Comparison of ENCODE assay signal across 10 cellular contexts in genomic region chrX:36957425-36958328, GRCh38. TPM values are rescaled to one million over a fixed set of nuclear protein-coding genes. Genes with fewer than 3 reads are reported as not detected.
DNase-seq lines count a peak whose midpoint lies in the region; ATAC-seq and TF ChIP-seq lines count a peak whose summit lies in the region.
"Had no signal": no experiment of that assay in that cellular context is flagged by ENCODE, and none has a peak within 500 bp of the region (broad histone marks: within the 10 kb centered on the region; RNA-seq: fewer than 3 reads in every experiment).

No MANE protein-coding gene starts in this region.

- POLR2A ChIA-PET in AG04449 (lab: Yijun Ruan, JAX): no interaction called here

- no peaks in the 10 kb centered on the region for H3K36me3 Mint-ChIP-seq in neural crest cell (ENCODE audit: low read depth)

- peak overlapping the region; percentile 65 for H3K4me3 Mint-ChIP-seq in neural crest cell

- TF ChIP-seq CTCF in AG04449 (IDR thresholded peaks at IDR 0.05; ENCODE audit: insufficient read depth, low read length, missing control alignments) (no peak), neural crest cell (conservative IDR thresholded peaks at IDR 0.05) (peak; percentile 48)

- H3K4me3 ChIP-seq in AG04449 (ENCODE audit: low read depth, low read length): peak overlapping the region; percentile 18

- peaks cover 74% of the 10 kb centered on the region for H3K27me3 Mint-ChIP-seq in neural crest cell (ENCODE audit: low read depth)

- no peaks in the 10 kb centered on the region for H3K4me1 Mint-ChIP-seq in neural crest cell

- DNase-seq in AG04449 (ENCODE audit: low read depth, low spot score) (no peak), NCI-H510A (lab: John Stamatoyannopoulos, UW) (peak; percentile 27), neural crest cell (ENCODE audit: low read depth, low spot score) (peak; percentile 11), NOMO-1 treated with dmso at 0.1 percent for 144 hours (lab: John Stamatoyannopoulos, UW; ENCODE audit: unreplicated experiment) (no peak)
- DNase-seq in activated effector memory CD4-positive, alpha-beta T cell treated with Interleukin-2 at 50 U/mL for 16 hours: no peak
- DNase-seq in stimulated activated CD4-positive, alpha-beta T cell treated with anti-CD3 and anti-CD28 coated beads, Interleukin-15, amount 100 ng/mL, for 24 hours: no peak
- DNase-seq: activated CD8-positive, alpha-beta memory T cell treated with anti-CD3 and anti-CD28 coated beads for 24 hours; effector CD4-positive, alpha-beta T cell had no signal

- ATAC-seq in esophagus mucosa: peak; percentile 39
- no peak for ATAC-seq in GM18502 (IDR thresholded peaks at IDR 0.05; ENCODE audit: poor library complexity, unreplicated experiment)

- H3K9me3 Mint-ChIP-seq in neural crest cell: peaks cover 2% of the 10 kb centered on the region

- CTCF ChIA-PET in AG04449 (lab: Yijun Ruan, JAX): no interaction called here

- H3K27ac Mint-ChIP-seq in neural crest cell (ENCODE audit: unreplicated experiment): no peak overlapping the region

RNA-seq across cellular contexts. Expression of gene FAM47C, which starts 50.5 kb away (rescaled TPM):
- not detected for total RNA-seq in esophagus mucosa
- not detected in 2 replicates for total RNA-seq in neural crest cell

Comparison
In these comparisons a context has a peak if more than half of its experiments do, and no peak if none do; other contexts are left out.
1. DNase-seq: peak in NCI-H510A (single experiment) and neural crest cell (single experiment); none in AG04449 (single experiment), activated effector memory CD4-positive, alpha-beta T cell treated with Interleukin-2 at 50 U/mL for 16 hours (single experiment), NOMO-1 treated with dmso at 0.1 percent for 144 hours (single experiment) and stimulated activated CD4-positive, alpha-beta T cell treated with anti-CD3 and anti-CD28 coated beads, Interleukin-15, amount 100 ng/mL, for 24 hours (single experiment).